Comparison of ENCODE assay signal across 19 cellular contexts in the genomic region with DNA sequence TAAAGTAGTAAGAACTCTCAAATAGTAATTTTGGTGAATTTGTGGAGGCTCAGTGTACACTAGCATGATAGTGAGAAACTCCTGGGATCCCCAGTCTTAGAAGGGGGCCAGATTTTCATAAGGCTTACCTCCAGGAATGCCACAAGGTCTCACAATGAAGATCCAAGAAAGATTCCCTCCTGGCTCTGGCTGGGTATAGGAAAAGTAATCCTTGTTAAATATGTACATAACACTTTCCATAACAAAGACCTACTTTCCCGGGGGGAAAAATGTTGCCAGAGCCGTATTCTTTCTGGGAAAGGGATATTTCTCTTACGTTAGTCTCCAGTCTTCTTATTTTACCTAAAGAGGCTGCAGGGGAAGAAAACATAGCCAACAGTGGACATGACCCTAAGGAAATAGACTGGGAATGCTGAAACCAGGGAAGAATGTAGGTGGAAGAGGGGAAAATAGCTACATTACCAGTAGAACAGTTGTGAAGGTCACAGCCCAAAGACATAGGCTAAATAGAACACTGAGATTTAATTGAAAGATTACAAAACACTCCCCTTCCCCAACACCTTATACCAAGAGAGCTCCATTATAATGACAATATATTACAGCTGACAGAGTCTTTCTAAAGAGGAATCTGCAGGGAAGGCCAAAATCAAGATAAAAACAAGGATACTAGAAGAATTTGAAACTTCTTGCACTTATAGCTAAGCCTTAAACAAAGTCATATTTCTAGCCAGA. TPM values are rescaled to one million over a fixed set of nuclear protein-coding genes. Genes with fewer than 3 reads are reported as not detected.
A peak's percentile ranks its signal among the peaks of the same experiment; 100 is the strongest.
DNase-seq lines count a peak whose midpoint lies in the region; ATAC-seq and TF ChIP-seq lines count a peak whose summit lies in the region.
"Had no signal": no experiment of that assay in that cellular context is flagged by ENCODE, and none has a peak within 500 bp of the region (broad histone marks: within the 10 kb centered on the region; RNA-seq: fewer than 3 reads in every experiment).

No MANE protein-coding gene starts in this region.

- H2BK15ac ChIP-seq in H9 (ENCODE audit: low read depth, low read length): no peak overlapping the region

- no CpG with 5 or more reads among the region's 3 CpGs for whole genome bisulfite sequencing in H9 (ENCODE audit: extremely low coverage, insufficient read length, low lambda C conversion rate)
- WGBS in HUES64: 29% methylated on average over 1 of the region's 3 CpGs

- peaks cover 2 to 12% (median 4%) of the 10 kb centered on the region in 3 experiments; a peak in 4 of 7 replicates for H3K36me3 Mint-ChIP-seq in H9 (ENCODE audit: insufficient read depth in 1 of 3, low read depth in 3 of 3)
- H3K36me3 Mint-ChIP-seq: CD14-positive monocyte had no signal

- H3K23ac ChIP-seq in H9 (ENCODE audit: insufficient read length, low read depth, low read length): no peak overlapping the region

- no peak overlapping the region for H3T11ph ChIP-seq in H9 (ENCODE audit: low read length)

- no peaks in the 10 kb centered on the region for H3K27me3 Mint-ChIP-seq in H9 (ENCODE audit: low read depth)

- no peak overlapping the region for H2BK5ac ChIP-seq in H9 (ENCODE audit: insufficient read length, low read length)

- peaks cover 24 to 31% of the 10 kb centered on the region in 2 experiments for H3K4me1 Mint-ChIP-seq in H9
- H3K4me1 Mint-ChIP-seq: CD14-positive monocyte had no signal

- DNase-seq in H9 (no peak), vagina (ENCODE audit: extremely low spot score in 2 of 2) (no peak)
- DNase-seq: 8988T; CD4-positive, alpha-beta memory T cell; DMS153; DMS79; GF-D8; GM23248; HCEC 1CT had no signal

- no peak overlapping the region for H3K4me2 ChIP-seq in H9 (ENCODE audit: insufficient read depth, insufficient read length, low read length)
- H3K4me2 ChIP-seq: BLaER1, KMS-11 had no signal

- peaks cover 5 to 6% of the 10 kb centered on the region in 2 experiments; a peak in 4 of 5 replicates for H3K9me3 Mint-ChIP-seq in H9

- no peaks in the 10 kb centered on the region for H3K23me2 ChIP-seq in H9 (ENCODE audit: insufficient read length, low read depth, low read length, poor library complexity, severe bottlenecking)

- no peak overlapping the region for H3K18ac ChIP-seq in H9 (ENCODE audit: insufficient read length, low read depth, low read length)

- H4K91ac ChIP-seq in H9 (ENCODE audit: insufficient read length, low read depth, low read length): no peak overlapping the region

- H4K20me1 ChIP-seq in H9 (ENCODE audit: control insufficient read depth, insufficient read depth, insufficient read length): no peaks in the 10 kb centered on the region
- H4K20me1 ChIP-seq: BLaER1 had no signal

- no peak overlapping the region for H2BK120ac ChIP-seq in H9 (ENCODE audit: low read depth, low read length, poor library complexity, severe bottlenecking)

- H4K5ac ChIP-seq in H9 (ENCODE audit: insufficient read length, low read depth, low read length): no peak overlapping the region

- no peaks in the 10 kb centered on the region for H3K36me3 ChIP-seq in ES-I3 (ENCODE audit: insufficient read depth, low read length)
- H3K36me3 ChIP-seq in HUES64 (ENCODE audit: insufficient read depth, low read length): no peaks in the 10 kb centered on the region
- no peaks in the 10 kb centered on the region for H3K36me3 ChIP-seq in iPS-15b (ENCODE audit: control insufficient read depth, insufficient read depth, low read length)
- H3K36me3 ChIP-seq in vagina: no peaks in the 10 kb centered on the region
- H3K36me3 ChIP-seq: BLaER1 had no signal

- no peak overlapping the region for H2AK5ac ChIP-seq in H9 (ENCODE audit: insufficient read length, low read length)

- no peaks in the 10 kb centered on the region for H3K79me1 ChIP-seq in H9 (ENCODE audit: insufficient read depth, low read depth, low read length, poor library complexity, severe bottlenecking)

- no peak overlapping the region for H4K8ac ChIP-seq in H9 (replicated peaks; ENCODE audit: insufficient read length, low read depth, low read length)

- H3K4me1 ChIP-seq in ES-I3 (ENCODE audit: insufficient read depth, low read length) (peaks cover 13% of the 10 kb centered on the region), H9 (ENCODE audit: insufficient read depth, low read length) (peaks cover 3% of the 10 kb centered on the region; the same call in 1 of the 2 replicates), HUES64 (ENCODE audit: insufficient read depth, low read length) (peaks cover 21% of the 10 kb centered on the region), iPS-15b (ENCODE audit: control insufficient read depth, insufficient read depth, low read length) (peaks cover 18% of the 10 kb centered on the region), vagina (no peaks in the 10 kb centered on the region)
- H3K4me1 ChIP-seq: BLaER1 had no signal

- H3K4me3 ChIP-seq in HUES64 (ENCODE audit: low read length) (no peak overlapping the region), iPS-15b (ENCODE audit: low read depth, low read length) (peak overlapping the region; percentile 19), vagina (no peak overlapping the region)
- H3K4me3 ChIP-seq: BLaER1, GM23248 had no signal

- H3K27ac Mint-ChIP-seq in H9: peak overlapping the region; percentile 63 to 92 (median 85); a peak in 6 of 7 replicates
- H3K27ac Mint-ChIP-seq: CD14-positive monocyte; CD4-positive, alpha-beta memory T cell had no signal

- H3K9ac ChIP-seq in ES-I3 (ENCODE audit: low read depth, low read length) (0 out of 2 replicates have a peak overlapping the region, but pooled peaks have one; percentile 20), H9 (ENCODE audit: extremely low read depth, insufficient read length, low read length) (no peak overlapping the region), HUES64 (ENCODE audit: low read depth, low read length) (no peak overlapping the region), iPS-15b (ENCODE audit: low read depth, low read length) (peak overlapping the region; percentile 9)
- H3K9ac ChIP-seq: BLaER1, GM23248, KMS-11 had no signal

- H3K27me3 ChIP-seq in H9 (ENCODE audit: insufficient read depth, low read length): no peaks in the 10 kb centered on the region
- no peaks in the 10 kb centered on the region for H3K27me3 ChIP-seq in HUES64 (ENCODE audit: insufficient read depth, low read length)
- no peaks in the 10 kb centered on the region for H3K27me3 ChIP-seq in iPS-15b (ENCODE audit: control insufficient read depth, insufficient read depth, low read length)
- no peaks in the 10 kb centered on the region for H3K27me3 ChIP-seq in vagina
- H3K27me3 ChIP-seq: BLaER1 had no signal

- H3K79me2 ChIP-seq in H9 (ENCODE audit: insufficient read depth, low read length): no peaks in the 10 kb centered on the region

- H3K14ac ChIP-seq in H9 (ENCODE audit: insufficient read depth, low read length): no peak overlapping the region

- no peak overlapping the region for H3K4ac ChIP-seq in H9 (ENCODE audit: low read depth, low read length)

- H2BK20ac ChIP-seq in H9 (ENCODE audit: low read depth, low read length, poor library complexity, severe bottlenecking): no peak overlapping the region

- ATAC-seq in GM21576 (IDR thresholded peaks at IDR 0.05; ENCODE audit: unreplicated experiment) (no peak), GM21526 (IDR thresholded peaks at IDR 0.05; ENCODE audit: low FRiP score, unreplicated experiment) (no peak), HG02973 (IDR thresholded peaks at IDR 0.05; ENCODE audit: unreplicated experiment) (no peak)

- TF ChIP-seq CTCF in H9 (conservative IDR thresholded peaks at IDR 0.05): no peak
- no peak for TF ChIP-seq CTCF in vagina (IDR thresholded peaks at IDR 0.05)

- peak overlapping the region; percentile 17 for H3K27ac ChIP-seq in H9 (ENCODE audit: insufficient read length, low read depth, low read length)
- peak overlapping the region; percentile 62; the same call in 1 of the 2 replicates for H3K27ac ChIP-seq in HUES64 (ENCODE audit: low read depth, low read length)
- H3K27ac ChIP-seq in vagina: no peak overlapping the region
- H3K27ac ChIP-seq: BLaER1, GM23248, KMS-11 had no signal

- no peak overlapping the region for H3K56ac ChIP-seq in H9 (ENCODE audit: insufficient read length, low read depth, low read length)

- TF ChIP-seq POLR2A in vagina (IDR thresholded peaks at IDR 0.05): no peak

- 0 out of 5 replicates have a peak overlapping the region, but pooled peaks of 1 of the 2 experiments have one; percentile 10 for H3K4me3 Mint-ChIP-seq in H9
- H3K4me3 Mint-ChIP-seq: CD14-positive monocyte; CD4-positive, alpha-beta memory T cell had no signal

- H2BK12ac ChIP-seq in H9 (ENCODE audit: insufficient read length, low read depth, low read length): no peak overlapping the region

- intact Hi-C loops in vagina (cut with DNase I): no loop called here

- H3K9me3 ChIP-seq in ES-I3 (ENCODE audit: control insufficient read depth, insufficient read depth, low read length): no peaks in the 10 kb centered on the region
- no peaks in the 10 kb centered on the region for H3K9me3 ChIP-seq in H9 (ENCODE audit: control insufficient read depth, low read depth, low read length)
- H3K9me3 ChIP-seq in HUES64 (ENCODE audit: insufficient read depth, low read depth, low read length): no peaks in the 10 kb centered on the region
- H3K9me3 ChIP-seq in iPS-15b (ENCODE audit: control insufficient read depth, insufficient read depth, low read length): no peaks in the 10 kb centered on the region
- H3K9me3 ChIP-seq in vagina: no peaks in the 10 kb centered on the region

- H2AFZ ChIP-seq in H9 (ENCODE audit: low read length): no peak overlapping the region
- H2AFZ ChIP-seq: GM23248 had no signal

RNA-seq across cellular contexts. Expression of gene ISM1, which starts 34.9 kb away (rescaled TPM):
- total RNA-seq in H9 (2021) (0.20 and 0.24 TPM in 2 replicates), vagina (14.5 TPM)
- polyA plus RNA-seq in HUES64 (2013, experiment 1 of 2): 1.5 TPM
- 1.1 TPM for polyA plus RNA-seq in HUES64 (2013, experiment 2 of 2)
- total RNA-seq: GM23248 had no signal
- polyA plus RNA-seq: AG04450, CD14-positive monocyte had no signal

Comparison
In these comparisons a context has a peak if more than half of its experiments do, and no peak if none do; other contexts are left out.
1. H3K9ac ChIP-seq: peak in ES-I3 (single experiment) and iPS-15b (single experiment); none in H9 (single experiment) and HUES64 (single experiment).
2. RNA of gene ISM1, which starts 34.9 kb away (total RNA-seq): 14.5 TPM in vagina (single experiment); 0.20 to 0.24 TPM in H9; every median in the first group is over 10 times any median in the second.